8 cellular contexts compared by ENCODE assay signal in the genomic region with DNA sequence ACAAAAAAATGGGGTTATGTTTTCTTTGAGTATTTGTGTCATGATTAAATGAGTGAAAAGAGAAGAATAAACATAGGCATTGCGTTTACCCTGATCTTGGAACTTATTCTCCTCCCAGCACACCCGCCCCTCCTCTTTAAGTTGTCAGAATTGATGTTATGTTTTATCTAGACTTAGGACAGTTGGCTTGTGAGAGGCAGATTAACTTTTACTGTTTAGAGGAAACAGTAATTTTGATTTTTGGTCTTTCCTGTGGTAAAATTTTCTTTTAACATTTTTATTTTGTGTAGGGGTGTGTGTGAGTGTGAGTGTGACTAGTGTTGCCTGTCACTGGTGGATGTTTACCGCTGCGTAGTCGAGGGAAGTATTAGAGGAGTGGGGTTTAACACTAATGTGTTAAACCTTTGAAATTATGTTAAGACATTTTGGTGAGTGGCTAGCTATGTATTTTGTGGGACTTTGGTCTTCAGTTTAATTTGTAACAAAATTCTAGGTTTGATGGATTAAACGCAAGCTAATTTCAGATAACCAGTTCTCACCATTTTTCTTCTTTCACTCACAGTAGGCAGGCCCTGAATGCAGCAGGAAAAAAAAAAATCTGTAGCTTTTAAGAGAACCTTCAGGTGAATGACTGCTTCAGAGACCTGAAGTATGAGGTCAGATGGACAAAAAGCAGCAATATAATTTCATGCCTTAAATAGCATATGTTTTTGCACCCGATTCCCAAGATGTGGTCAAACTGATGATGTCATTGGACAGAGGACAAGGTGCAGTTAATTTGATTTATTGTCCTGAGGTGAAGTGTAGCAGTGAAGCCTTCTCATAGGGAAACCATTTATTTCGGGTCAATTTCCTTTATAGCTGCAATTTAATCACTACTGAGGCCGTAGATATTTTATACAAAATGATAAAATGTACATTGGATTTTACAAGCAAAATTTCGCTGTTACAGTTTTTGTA. TPM values are rescaled to one million over a fixed set of nuclear protein-coding genes. Genes with fewer than 3 reads are reported as not detected.
A peak's percentile ranks its signal among the peaks of the same experiment; 100 is the strongest.
DNase-seq lines count a peak whose midpoint lies in the region; ATAC-seq, FAIRE-seq and TF ChIP-seq lines count a peak whose summit lies in the region.

No MANE protein-coding gene starts in this region.

- no peaks in the 10 kb centered on the region; the same call in 1 of the 2 replicates for H3K9me3 ChIP-seq in PC-9 (ENCODE audit: insufficient read depth, low read depth)
- no peaks in the 10 kb centered on the region for H3K9me3 ChIP-seq in endothelial cell of umbilical vein (replicated peaks; ENCODE audit: control insufficient read depth, insufficient read depth, low read length)
- H3K9me3 ChIP-seq in skeletal muscle tissue (ENCODE audit: control insufficient read depth in 3 of 3, low read length in 3 of 3), result no peaks in the 10 kb centered on the region

- H4K20me1 ChIP-seq in PC-9 (ENCODE audit: insufficient read depth) (no peaks in the 10 kb centered on the region), endothelial cell of umbilical vein (replicated peaks; ENCODE audit: control insufficient read depth, extremely low read depth, insufficient read depth, low read length) (peaks cover 2% of the 10 kb centered on the region)

- H3K4me3 ChIP-seq in PC-9, result peak overlapping the region; percentile 70; the same call in 1 of the 2 replicates
- no peak overlapping the region for H3K4me3 ChIP-seq in endothelial cell of umbilical vein (replicated peaks in 1 of 3; ENCODE audit: insufficient read depth in 1 of 3, low read depth in 1 of 3, low read length in 3 of 3)
- H3K4me3 ChIP-seq in skeletal muscle tissue (ENCODE audit: low read length in 3 of 3), result no peak overlapping the region

- POLR2A ChIA-PET in PC-9 (lab: Charles Lee; ENCODE audit: unreplicated experiment) (no interaction called here), endothelial cell of umbilical vein (lab: Charles Lee) (no interaction called here)

- ATAC-seq in HG03342 (IDR thresholded peaks at IDR 0.05; ENCODE audit: unreplicated experiment), result no peak

- dilution Hi-C loops in endothelial cell of umbilical vein (cut with MboI; ENCODE audit: extremely low pct_ligation_motif_present, low sequenced_read_pairs), result no loop called here

- intact Hi-C loops in PC-9 (cut with micrococcal nuclease; ENCODE audit: unreplicated experiment) (loop anchor here (5.0 to 10.0 kb wide), 5 partner anchors 44 to 1591 kb away; a partner anchor contains a TSS), endothelial cell of umbilical vein (cut with micrococcal nuclease) (loop anchor here (5.0 kb wide), 2 partner anchors 329 to 381 kb away; a partner anchor contains a TSS)

- no peak overlapping the region for H2AFZ ChIP-seq in PC-9
- H2AFZ ChIP-seq in endothelial cell of umbilical vein (ENCODE audit: low read depth, low read length), result no peak overlapping the region

- TSS peak; percentile 24 for BruUV-seq in PC-9 (replicated peaks; lab: Mats Ljungman, UMichigan)
- BruUV-seq in endothelial cell of umbilical vein (replicated peaks; lab: Mats Ljungman, UMichigan), result TSS peak; percentile 23

- no peaks in the 10 kb centered on the region for H3K27me3 ChIP-seq in PC-9 (ENCODE audit: insufficient read depth, low read depth)
- H3K27me3 ChIP-seq in endothelial cell of umbilical vein (ENCODE audit: control insufficient read depth in 2 of 2, insufficient read depth in 2 of 2, low read length in 2 of 2), result no peaks in the 10 kb centered on the region
- no peaks in the 10 kb centered on the region for H3K27me3 ChIP-seq in skeletal muscle tissue (ENCODE audit: control insufficient read depth in 3 of 3, insufficient read depth in 3 of 3, low read length in 3 of 3)

- peak; percentile 10 for DNase-seq in NCI-H748 (lab: John Stamatoyannopoulos, UW; ENCODE audit: unreplicated experiment)
- DNase-seq in NCI-H748 treated with DMSO at 0.1 percent for 48 hours (lab: John Stamatoyannopoulos, UW), result no peak
- DNase-seq in PC-9, result no peak
- DNase-seq in endothelial cell of umbilical vein (ENCODE audit: low read depth, low spot score), result no peak
- DNase-seq in dedifferentiated amniotic fluid mesenchymal stem cell (ENCODE audit: extremely low spot score), result no peak
- no peak for DNase-seq in OCI-M2 (lab: John Stamatoyannopoulos, UW; ENCODE audit: unreplicated experiment)

- no peak for FAIRE-seq in endothelial cell of umbilical vein (lab: Jason Lieb, UNC)

- H3K4me2 ChIP-seq in PC-9, result peak overlapping the region; percentile 85
- no peak overlapping the region for H3K4me2 ChIP-seq in endothelial cell of umbilical vein (ENCODE audit: insufficient read depth, low read length)

- H3K36me3 ChIP-seq in PC-9 (ENCODE audit: low read depth), result 0 out of 2 replicates have a peak, but pooled peaks cover 3% of the 10 kb centered on the region
- H3K36me3 ChIP-seq in endothelial cell of umbilical vein (ENCODE audit: control insufficient read depth in 2 of 2, extremely low read depth in 1 of 2, insufficient read depth in 2 of 2, low read length in 2 of 2), result no peaks in the 10 kb centered on the region
- H3K36me3 ChIP-seq in skeletal muscle tissue (ENCODE audit: control insufficient read depth in 3 of 3, insufficient read depth in 3 of 3, low read length in 3 of 3), result no peaks in the 10 kb centered on the region

- H3K27ac ChIP-seq in PC-9, result peak overlapping the region; percentile 82
- H3K27ac ChIP-seq in endothelial cell of umbilical vein (ENCODE audit: insufficient read depth, low read depth, low read length), result no peak overlapping the region
- peak overlapping the region; percentile 98 for H3K27ac ChIP-seq in skeletal muscle tissue (ENCODE audit: low read depth, low read length)

- H3K9me2 ChIP-seq in PC-9 (ENCODE audit: insufficient read depth), result no peaks in the 10 kb centered on the region

- H3K4me1 ChIP-seq in PC-9 (replicated peaks; ENCODE audit: insufficient read depth) (peaks cover 59% of the 10 kb centered on the region), endothelial cell of umbilical vein (ENCODE audit: control insufficient read depth, extremely low read depth, insufficient read depth, low read length) (peaks cover 8% of the 10 kb centered on the region), skeletal muscle tissue (ENCODE audit: control insufficient read depth in 3 of 3, insufficient read depth in 3 of 3, low read length in 3 of 3) (peaks cover 15 to 17% (median 15%) of the 10 kb centered on the region in 3 donors)

- no peaks in the 10 kb centered on the region for H3K9me1 ChIP-seq in endothelial cell of umbilical vein (replicated peaks; ENCODE audit: control insufficient read depth, extremely low read depth, insufficient read depth, low read length)

- CTCF ChIA-PET in PC-9 (lab: Charles Lee), result no interaction called here
- CTCF ChIA-PET in endothelial cell of umbilical vein (lab: Charles Lee), result interaction anchor here (1.2 to 1.3 kb wide), 3 partner anchors 9 to 233 kb away, joined by 3 to 6 read pairs (median 3); no protein-coding TSS in a partner anchor

- TF ChIP-seq CTCF in PC-9 (conservative IDR thresholded peaks at IDR 0.05) (no peak), endothelial cell of umbilical vein (IDR thresholded peaks at IDR 0.05; ENCODE audit: extremely low read depth in 1 of 2, insufficient read depth in 1 of 2, low read depth in 1 of 2, low read length in 2 of 2) (no peak)

- H3K79me2 ChIP-seq in PC-9 (ENCODE audit: low read depth) (peaks cover 66% of the 10 kb centered on the region), endothelial cell of umbilical vein (ENCODE audit: control insufficient read depth, insufficient read depth, low read length) (peaks cover 59% of the 10 kb centered on the region)

- H3K9ac ChIP-seq in endothelial cell of umbilical vein (replicated peaks; ENCODE audit: extremely low read depth, insufficient read depth, low read length), result no peak overlapping the region
- peak overlapping the region; percentile 86 to 97 (median 89) for H3K9ac ChIP-seq in skeletal muscle tissue (ENCODE audit: low read depth in 1 of 3, low read length in 3 of 3)

- peaks cover 31% of the 10 kb centered on the region for H3F3A ChIP-seq in PC-9 (ENCODE audit: insufficient read depth, low read depth)

- TF ChIP-seq POLR2A in endothelial cell of umbilical vein (IDR thresholded peaks at IDR 0.05; ENCODE audit: low read depth, low read length), result no peak

TF ChIP-seq in endothelial cell of umbilical vein, 7 proteins besides CTCF, POLR2A, EP300 and RAD21:
- TF ChIP-seq EZH2 (IDR thresholded peaks at IDR 0.05; ENCODE audit: borderline replicate concordance, low read depth, low read length, severe bottlenecking) (no peak), MYC (IDR thresholded peaks at IDR 0.05; ENCODE audit: low read depth, low read length) (no peak), FOS (IDR thresholded peaks at IDR 0.05; ENCODE audit: borderline replicate concordance, insufficient read depth, low read length) (no peak), GATA2 (IDR thresholded peaks at IDR 0.05; ENCODE audit: insufficient read depth, insufficient read length, low read depth, low read length) (no peak)
TF ChIP-seq in endothelial cell of umbilical vein: peak in this region for 0.

RNA-seq across cellular contexts. Expression of a gene that starts 2.7 kb away (rescaled TPM):
- total RNA-seq in PC-9 (2021) (16.6 and 28.5 TPM in 2 replicates), endothelial cell of umbilical vein (12.9 and 15.0 TPM in 2 replicates), skeletal muscle tissue (11.5 TPM)
- 6.0 and 7.3 TPM in 2 replicates for polyA plus RNA-seq in endothelial cell of umbilical vein
- polyA plus RNA-seq in endothelial cell of umbilical vein (2011; cell fraction: cytosol; rRNA removed), result 2.8 and 3.0 TPM in 2 replicates
- polyA plus RNA-seq in endothelial cell of umbilical vein (2011; cell fraction: nucleus; rRNA removed), result 19.3 and 23.3 TPM in 2 replicates
- polyA plus RNA-seq in endothelial cell of umbilical vein (2012), result 2.3 and 2.6 TPM in 2 replicates
- polyA minus RNA-seq in endothelial cell of umbilical vein, result 25.6 and 29.9 TPM in 2 replicates
- 9.5 TPM for polyA minus RNA-seq in endothelial cell of umbilical vein (2011; cell fraction: cytosol; rRNA and poly(A)+ RNA removed)
- 48.5 and 65.8 TPM in 2 replicates for polyA minus RNA-seq in endothelial cell of umbilical vein (2011; cell fraction: nucleus; rRNA and poly(A)+ RNA removed)
